26 cellular contexts compared by ENCODE assay signal in the genomic region with DNA sequence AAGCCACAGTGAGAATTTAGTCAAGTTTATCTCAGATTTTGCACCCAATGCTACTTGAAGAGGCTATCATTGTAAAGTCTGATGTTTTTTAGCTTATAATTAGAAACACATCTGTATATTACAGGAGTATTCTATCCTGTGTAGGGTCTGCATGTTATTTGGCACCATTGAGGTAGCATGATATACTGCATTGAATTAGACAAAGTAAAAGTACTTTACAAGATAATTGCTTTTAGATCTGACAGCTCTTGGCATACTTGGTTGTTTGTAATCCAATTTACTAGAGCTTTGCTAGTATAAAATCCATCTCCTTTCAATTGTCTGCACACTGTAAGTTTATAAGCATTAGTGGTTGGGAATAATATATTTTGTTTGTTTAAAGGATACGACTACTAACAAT.
"Had no signal": no experiment of that assay in that cellular context is flagged by ENCODE, and none has a peak within 500 bp of the region (broad histone marks: within the 10 kb centered on the region; RNA-seq: fewer than 3 reads in every experiment).

No MANE protein-coding gene starts in this region.

- H3K4me1 Mint-ChIP-seq: activated CD4-positive, alpha-beta memory T cell treated with anti-CD3 and anti-CD28 coated beads, Interleukin-2, amount 10 ng/mL, durations not matched to agents 7 days and 5 days; activated CD4-positive, alpha-beta T cell treated with anti-CD3 and anti-CD28 coated beads for 36 hours; activated naive CD4-positive, alpha-beta T cell treated with anti-CD3 and anti-CD28 coated beads, Interleukin-2, amount 10 ng/mL, durations not matched to agents 7 days and 5 days; activated naive CD8-positive, alpha-beta T cell treated with anti-CD3 and anti-CD28 coated beads for 36 hours; activated T-helper 17 cell treated with anti-CD3 and anti-CD28 coated beads, Interleukin-2, amount 50 U/mL, for 72 hours had no signal

- H3K27me3 Mint-ChIP-seq: activated CD4-positive, alpha-beta memory T cell treated with anti-CD3 and anti-CD28 coated beads, Interleukin-2, amount 10 ng/mL, durations not matched to agents 7 days and 5 days; activated CD4-positive, alpha-beta T cell treated with anti-CD3 and anti-CD28 coated beads for 36 hours; activated naive CD4-positive, alpha-beta T cell treated with anti-CD3 and anti-CD28 coated beads, Interleukin-2, amount 10 ng/mL, durations not matched to agents 7 days and 5 days; activated naive CD8-positive, alpha-beta T cell treated with anti-CD3 and anti-CD28 coated beads for 36 hours; activated T-helper 17 cell treated with anti-CD3 and anti-CD28 coated beads, Interleukin-2, amount 50 U/mL, for 72 hours had no signal

- ATAC-seq: activated CD4-positive, alpha-beta T cell treated with anti-CD3 and anti-CD28 coated beads for 36 hours; activated T-helper 17 cell treated with anti-CD3 and anti-CD28 coated beads, Interleukin-2, amount 50 U/mL, for 72 hours; K562; PC-3 had no signal

- H3K4me3 Mint-ChIP-seq: activated CD4-positive, alpha-beta memory T cell treated with anti-CD3 and anti-CD28 coated beads, Interleukin-2, amount 10 ng/mL, durations not matched to agents 7 days and 5 days; activated CD4-positive, alpha-beta T cell treated with anti-CD3 and anti-CD28 coated beads for 36 hours; activated naive CD4-positive, alpha-beta T cell treated with anti-CD3 and anti-CD28 coated beads, Interleukin-2, amount 10 ng/mL, durations not matched to agents 7 days and 5 days; activated naive CD8-positive, alpha-beta T cell treated with anti-CD3 and anti-CD28 coated beads for 36 hours; activated T-helper 17 cell treated with anti-CD3 and anti-CD28 coated beads, Interleukin-2, amount 50 U/mL, for 72 hours had no signal

- H3K27me3 ChIP-seq: brain microvascular endothelial cell, cardiac muscle cell had no signal

- DNase-seq: activated CD4-positive, alpha-beta memory T cell treated with anti-CD3 and anti-CD28 coated beads, Interleukin-2, amount 10 ng/mL, durations not matched to agents 7 days and 5 days; activated CD4-positive, alpha-beta T cell treated with anti-CD3 and anti-CD28 coated beads for 36 hours; activated CD4-positive, alpha-beta T cell treated with anti-CD3 and anti-CD28 coated beads, Interleukin-2, amount 50 U/mL, for 1 hour; activated CD4-positive, CD25-positive, alpha-beta regulatory T cell; activated gamma-delta T cell treated with Interleukin-2 at 50 U/mL for 16 hours; activated naive CD4-positive, alpha-beta T cell treated with anti-CD3 and anti-CD28 coated beads, Interleukin-2, amount 10 ng/mL, durations not matched to agents 7 days and 5 days; activated naive CD8-positive, alpha-beta T cell treated with anti-CD3 and anti-CD28 coated beads for 36 hours; activated T-cell treated with anti-CD3 and anti-CD28 coated beads for 4 hours; activated T-cell treated with anti-CD3 and anti-CD28 coated beads, Interleukin-2, amount 50 U/mL, for 48 hours; brain microvascular endothelial cell; Karpas-422; MM.1S; NCI-H1417 treated with DMSO at 0.1 percent for 48 hours; NCI-H1694; NCI-H2029; NCI-H2171; NCI-H2227 treated with DMSO at 0.1 percent for 48 hours; NCI-H510A; NCI-H69; PC-3; SHP77 treated with DMSO at 0.1 percent for 48 hours; T-helper 1 cell had no signal

- H3K36me3 Mint-ChIP-seq: activated naive CD4-positive, alpha-beta T cell treated with anti-CD3 and anti-CD28 coated beads, Interleukin-2, amount 10 ng/mL, durations not matched to agents 7 days and 5 days; activated naive CD8-positive, alpha-beta T cell treated with anti-CD3 and anti-CD28 coated beads for 36 hours had no signal

- H3K36me3 ChIP-seq: brain microvascular endothelial cell, cardiac muscle cell had no signal

- H3K4me3 ChIP-seq: cardiac muscle cell, K562 had no signal

- H3K27ac Mint-ChIP-seq: activated CD4-positive, alpha-beta memory T cell treated with anti-CD3 and anti-CD28 coated beads, Interleukin-2, amount 10 ng/mL, durations not matched to agents 7 days and 5 days; activated CD4-positive, alpha-beta T cell treated with anti-CD3 and anti-CD28 coated beads for 36 hours; activated naive CD4-positive, alpha-beta T cell treated with anti-CD3 and anti-CD28 coated beads, Interleukin-2, amount 10 ng/mL, durations not matched to agents 7 days and 5 days; activated naive CD8-positive, alpha-beta T cell treated with anti-CD3 and anti-CD28 coated beads for 36 hours; activated T-helper 17 cell treated with anti-CD3 and anti-CD28 coated beads, Interleukin-2, amount 50 U/mL, for 72 hours had no signal

- H3K27ac ChIP-seq: brain microvascular endothelial cell, cardiac muscle cell, VCaP had no signal

- H3K9me3 Mint-ChIP-seq: activated CD4-positive, alpha-beta memory T cell treated with anti-CD3 and anti-CD28 coated beads, Interleukin-2, amount 10 ng/mL, durations not matched to agents 7 days and 5 days; activated naive CD4-positive, alpha-beta T cell treated with anti-CD3 and anti-CD28 coated beads, Interleukin-2, amount 10 ng/mL, durations not matched to agents 7 days and 5 days; activated naive CD8-positive, alpha-beta T cell treated with anti-CD3 and anti-CD28 coated beads for 36 hours; activated T-helper 17 cell treated with anti-CD3 and anti-CD28 coated beads, Interleukin-2, amount 50 U/mL, for 72 hours had no signal
